ENCODE assay signal across 27 cellular contexts in genomic region chr17:65092262-65092661, GRCh38. TPM values are rescaled to one million over a fixed set of nuclear protein-coding genes. Genes with fewer than 3 reads are reported as not detected.
DNase-seq lines count a peak whose midpoint lies in the region; ATAC-seq, FAIRE-seq and TF ChIP-seq lines count a peak whose summit lies in the region.
"Had no signal": no experiment of that assay in that cellular context is flagged by ENCODE, and none has a peak within 500 bp of the region (broad histone marks: within the 10 kb centered on the region; RNA-seq: fewer than 3 reads in every experiment).

No MANE protein-coding gene starts in this region.

- H4K20me1 ChIP-seq in HepG2 (ENCODE audit: insufficient read depth, low read length) = no peaks in the 10 kb centered on the region
- H4K20me1 ChIP-seq: BLaER1 had no signal

- ATAC-seq in HepG2 = no peak
- ATAC-seq in HG03565 (IDR thresholded peaks at IDR 0.05; ENCODE audit: unreplicated experiment) = no peak
- ATAC-seq: gastrocnemius medialis; lower lobe of right lung; stimulated activated naive CD8-positive, alpha-beta T cell treated with anti-CD3 and anti-CD28 coated beads, Interleukin-15, Interleukin-2, amounts not matched to agents 100 U/mL and 50 U/mL, for 24 hours had no signal

- TF ChIP-seq CTCF in liver (IDR thresholded peaks at IDR 0.05; ENCODE audit: low read depth, low read length, missing input control) (no peak), HepG2 (CRISPR knock-in tag; IDR thresholded peaks at IDR 0.05) (no peak), bronchial epithelial cell (IDR thresholded peaks at IDR 0.05; ENCODE audit: insufficient read depth, low read length, severe bottlenecking) (no peak)

- no peaks in the 10 kb centered on the region for H3K79me2 ChIP-seq in HepG2 (ENCODE audit: insufficient read depth, low read length)

- TF ChIP-seq RAD21 in liver (IDR thresholded peaks at IDR 0.05) (no peak), HepG2 (CRISPR knock-in tag; IDR thresholded peaks at IDR 0.05) (no peak)

- H3K4me3 ChIP-seq in liver (ENCODE audit: low read depth in 1 of 3, low read length in 3 of 3) (no peak overlapping the region), HepG2 (replicated peaks in 1 of 3; ENCODE audit: insufficient read depth in 1 of 3, low read depth in 2 of 3, low read length in 3 of 3) (no peak overlapping the region), bronchial epithelial cell (ENCODE audit: low read depth, low read length) (no peak overlapping the region)
- H3K4me3 ChIP-seq: BLaER1, gastrocnemius medialis, lower lobe of right lung, spleen, thyroid gland had no signal

- 30% methylated on average over 3 of the region's 3 CpGs for WGBS in liver
- 9% methylated on average over 3 of the region's 3 CpGs for WGBS in HepG2 (ENCODE audit: low lambda C conversion rate)

- H3K27me3 ChIP-seq in liver (ENCODE audit: control insufficient read depth in 4 of 4, insufficient read depth in 4 of 4, low read length in 3 of 4) = no peaks in the 10 kb centered on the region
- 0 out of 5 replicates have a peak, but pooled peaks cover 0 to 3% of the 10 kb centered on the region in 2 experiments for H3K27me3 ChIP-seq in HepG2 (ENCODE audit: control insufficient read depth in 1 of 2, insufficient read depth in 2 of 2, low read length in 2 of 2)
- no peaks in the 10 kb centered on the region for H3K27me3 ChIP-seq in bronchial epithelial cell (ENCODE audit: control insufficient read depth, insufficient read depth, low read length)
- H3K27me3 ChIP-seq: BLaER1, gastrocnemius medialis, spleen, thyroid gland had no signal

- no peak for TF ChIP-seq POLR2A in HepG2 (IDR thresholded peaks at IDR 0.05; ENCODE audit: insufficient read depth in 1 of 2, low read depth in 2 of 2, low read length in 2 of 2)

- H3K4me2 ChIP-seq in HepG2 (ENCODE audit: low read depth, low read length) = no peak overlapping the region
- H3K4me2 ChIP-seq: BLaER1, KMS-11 had no signal

- no peak for DNase-seq in HepG2 (ENCODE audit: low spot score)
- peak; percentile 55 for DNase-seq in bronchial epithelial cell (ENCODE audit: low read depth)
- DNase-seq in iris pigment epithelial cell (ENCODE audit: low read depth) = peak; percentile 39
- no peak for DNase-seq in OCI-M2 (lab: John Stamatoyannopoulos, UW; ENCODE audit: unreplicated experiment)
- DNase-seq in GM19239 (ENCODE audit: insufficient read length, low spot score) = no peak
- no peak for DNase-seq in SW 1271 (lab: John Stamatoyannopoulos, UW)
- DNase-seq: activated CD4-positive, alpha-beta T cell treated with anti-CD3 and anti-CD28 coated beads, Interleukin-2, amount 50 U/mL, for 4 hours; dermis blood vessel endothelial cell; EL; gastrocnemius medialis; H9; hypothalamus; lower lobe of right lung; NCI-H1048; NCI-H187; NCI-H69; spleen; stimulated activated CD4-positive, alpha-beta T cell treated with anti-CD3 and anti-CD28 coated beads, Interleukin-4, amount 100 ng/mL, for 1 hour; stimulated activated naive CD8-positive, alpha-beta T cell treated with anti-CD3 and anti-CD28 coated beads, Interleukin-15, Interleukin-2, amounts not matched to agents 100 U/mL and 50 U/mL, for 24 hours; thyroid gland had no signal

- in situ Hi-C loops in HepG2 (cut with HindIII; ENCODE audit: extremely low pct_ligation_motif_present, low pct_unique_long_range_greater_than_20kb) = no loop called here

- FAIRE-seq in HepG2 (lab: Jason Lieb, UNC) = no peak
- FAIRE-seq in bronchial epithelial cell (lab: Jason Lieb, UNC) = no peak
- no peak for FAIRE-seq in GM19239 (lab: Jason Lieb, UNC)
- FAIRE-seq: islet of Langerhans had no signal

- no peak for TF ChIP-seq EP300 in HepG2 (IDR thresholded peaks at IDR 0.05; ENCODE audit: low read depth in 2 of 2, low read length in 2 of 2)
- TF ChIP-seq EP300 in HepG2 (CRISPR knock-in tag; IDR thresholded peaks at IDR 0.05; ENCODE audit: borderline replicate concordance) = no peak

- CTCF ChIA-PET in HepG2 (lab: Yijun Ruan, JAX; ENCODE audit: low intra/inter-chr PET ratio, low total read pairs) = no interaction called here

- H3K27ac ChIP-seq in liver (ENCODE audit: low read depth in 1 of 2, low read length in 2 of 2) (no peak overlapping the region), HepG2 (ENCODE audit: extremely low read length, insufficient read depth, low read length) (no peak overlapping the region)
- H3K27ac ChIP-seq: 22Rv1, BLaER1, gastrocnemius medialis, KMS-11, lower lobe of right lung, neutrophil, spleen, thyroid gland had no signal

- H3K36me3 ChIP-seq in liver (ENCODE audit: control insufficient read depth in 4 of 4, insufficient read depth in 3 of 4, low read depth in 1 of 4, low read length in 3 of 4) (no peaks in the 10 kb centered on the region), HepG2 (replicated peaks in 1 of 2; ENCODE audit: control insufficient read depth in 1 of 2, insufficient read depth in 2 of 2, low read length in 2 of 2) (no peaks in the 10 kb centered on the region), bronchial epithelial cell (ENCODE audit: control insufficient read depth, insufficient read depth, low read length) (no peaks in the 10 kb centered on the region)
- H3K36me3 ChIP-seq: BLaER1, gastrocnemius medialis, lower lobe of right lung, neutrophil, spleen, thyroid gland had no signal

- POLR2A ChIA-PET in HepG2 (lab: Yijun Ruan, JAX) = no interaction called here

- intact Hi-C loops in HepG2 (cut with micrococcal nuclease; ENCODE audit: unreplicated experiment) = no loop called here

- BruUV-seq in HepG2 (replicated peaks; lab: Mats Ljungman, UMichigan) = no TSS peak

- H3K4me1 ChIP-seq in liver (ENCODE audit: control insufficient read depth in 4 of 4, insufficient read depth in 4 of 4, low read length in 3 of 4) (peaks cover 0 to 5% (median 0%) of the 10 kb centered on the region in 4 donors), HepG2 (ENCODE audit: insufficient read depth, low read length) (peaks cover 8% of the 10 kb centered on the region)
- H3K4me1 ChIP-seq: BLaER1, gastrocnemius medialis, lower lobe of right lung, spleen, thyroid gland had no signal

- H2AFZ ChIP-seq in HepG2 (ENCODE audit: low read length) = no peak overlapping the region

- no peak overlapping the region for H3K9ac ChIP-seq in liver (ENCODE audit: low read depth in 1 of 2, low read length in 2 of 2)
- H3K9ac ChIP-seq in HepG2 (ENCODE audit: insufficient read depth, low read depth, low read length) = no peak overlapping the region
- H3K9ac ChIP-seq: BLaER1, KMS-11 had no signal

- H3K9me3 ChIP-seq in liver (ENCODE audit: control insufficient read depth in 4 of 4, low read length in 3 of 4) (no peaks in the 10 kb centered on the region), HepG2 (ENCODE audit: low read length) (no peaks in the 10 kb centered on the region)
- H3K9me3 ChIP-seq: BLaER1, gastrocnemius medialis, lower lobe of right lung, neutrophil, spleen, thyroid gland had no signal

RNA-seq across cellular contexts. Expression of gene GNA13, which starts 35.7 kb away (rescaled TPM):
- total RNA-seq in liver = 10 to 100 TPM; 26.5 to 40.5 TPM
- 1 to 10 TPM; 7.6 to 8.8 TPM for polyA plus RNA-seq in liver
- total RNA-seq in HepG2 (2016; rRNA removed; fragmentation: Illumina TruSeq; extraction: Trizol) = 22.9 and 45.8 TPM in 2 replicates
- 8.3 and 10.6 TPM in 2 replicates for total RNA-seq in HepG2 (2016; cell fraction: cytosol; rRNA removed; fragmentation: Illumina TruSeq; extraction: Trizol; ENCODE audit: low read depth)
- total RNA-seq in HepG2 (2016; cell fraction: insoluble cytoplasmic fraction; rRNA removed; fragmentation: Illumina TruSeq; extraction: Trizol) = 22.8 and 43.0 TPM in 2 replicates
- 30.7 and 34.7 TPM in 2 replicates for total RNA-seq in HepG2 (2016; cell fraction: membrane; rRNA removed; fragmentation: Illumina TruSeq; extraction: Trizol)
- 21.1 and 24.0 TPM in 2 replicates for total RNA-seq in HepG2 (2016; cell fraction: nucleus; rRNA removed; fragmentation: Illumina TruSeq; extraction: Trizol)
- polyA plus RNA-seq in HepG2 (2011; rRNA removed) = 23.7 and 31.0 TPM in 2 replicates
- polyA plus RNA-seq in HepG2 (2011; cell fraction: cytosol; rRNA removed) = 13.2 and 21.5 TPM in 2 replicates
- polyA plus RNA-seq in HepG2 (2011; cell fraction: nucleus; rRNA removed) = 10.2 and 12.4 TPM in 2 replicates
- 26.8 and 27.3 TPM in 2 replicates for polyA plus RNA-seq in HepG2 (2012)
- 3.4 and 3.6 TPM in 2 replicates for polyA plus RNA-seq in HepG2 (2016; cell fraction: cytosol; fragmentation: Illumina TruSeq; extraction: Trizol; ENCODE audit: low read depth)
- 41.0 and 43.8 TPM in 2 replicates for polyA plus RNA-seq in HepG2 (2016; cell fraction: insoluble cytoplasmic fraction; fragmentation: Illumina TruSeq; extraction: Trizol; ENCODE audit: low read depth)
- polyA plus RNA-seq in HepG2 (2016; cell fraction: membrane; fragmentation: Illumina TruSeq; extraction: Trizol; ENCODE audit: low read depth) = 18.5 and 20.3 TPM in 2 replicates
- polyA plus RNA-seq in HepG2 (2016; cell fraction: nucleus; fragmentation: Illumina TruSeq; extraction: Trizol; ENCODE audit: insufficient read depth, low read depth) = 24.4 and 25.6 TPM in 2 replicates
- polyA minus RNA-seq in HepG2 (2011; rRNA and poly(A)+ RNA removed; ENCODE audit: low replicate concordance) = 21.9 and 29.7 TPM in 2 replicates
- polyA minus RNA-seq in HepG2 (2011; cell fraction: cytosol; rRNA and poly(A)+ RNA removed) = 37.8 and 38.8 TPM in 2 replicates
- polyA minus RNA-seq in HepG2 (2011; cell fraction: nucleus; rRNA and poly(A)+ RNA removed) = 37.3 and 39.9 TPM in 2 replicates
- 37.5 and 51.6 TPM in 2 replicates for total RNA-seq in bronchial epithelial cell

RNA-seq across cellular contexts. Expression of gene RGS9, which starts 44.9 kb away (rescaled TPM):
- total RNA-seq in liver = 1 to 10 TPM; 1.6 to 2.7 TPM
- 1 to 10 TPM; 1.0 to 4.0 TPM for polyA plus RNA-seq in liver
- 0.44 and 0.66 TPM in 2 replicates for total RNA-seq in HepG2 (2016; rRNA removed; fragmentation: Illumina TruSeq; extraction: Trizol)
- 0.62 and 2.1 TPM in 2 replicates for total RNA-seq in HepG2 (2016; cell fraction: cytosol; rRNA removed; fragmentation: Illumina TruSeq; extraction: Trizol; ENCODE audit: low read depth)
- 0.13 and 0.37 TPM in 2 replicates for total RNA-seq in HepG2 (2016; cell fraction: insoluble cytoplasmic fraction; rRNA removed; fragmentation: Illumina TruSeq; extraction: Trizol)
- total RNA-seq in HepG2 (2016; cell fraction: membrane; rRNA removed; fragmentation: Illumina TruSeq; extraction: Trizol) = 1.5 and 2.3 TPM in 2 replicates
- total RNA-seq in HepG2 (2016; cell fraction: nucleus; rRNA removed; fragmentation: Illumina TruSeq; extraction: Trizol) = not detected in 2 replicates
- 0.43 and 0.74 TPM in 2 replicates for polyA plus RNA-seq in HepG2 (2011; rRNA removed)
- 0.22 and 0.24 TPM in 2 replicates for polyA plus RNA-seq in HepG2 (2011; cell fraction: cytosol; rRNA removed)
- 0.06 and 0.10 TPM in 2 replicates for polyA plus RNA-seq in HepG2 (2011; cell fraction: nucleus; rRNA removed)
- 0.47 and 0.65 TPM in 2 replicates for polyA plus RNA-seq in HepG2 (2012)
- polyA plus RNA-seq in HepG2 (2016; cell fraction: cytosol; fragmentation: Illumina TruSeq; extraction: Trizol; ENCODE audit: low read depth) = 1.7 and 2.2 TPM in 2 replicates
- 0.62 and 0.74 TPM in 2 replicates for polyA plus RNA-seq in HepG2 (2016; cell fraction: insoluble cytoplasmic fraction; fragmentation: Illumina TruSeq; extraction: Trizol; ENCODE audit: low read depth)
- 1.2 and 1.8 TPM in 2 replicates for polyA plus RNA-seq in HepG2 (2016; cell fraction: membrane; fragmentation: Illumina TruSeq; extraction: Trizol; ENCODE audit: low read depth)
- polyA plus RNA-seq in HepG2 (2016; cell fraction: nucleus; fragmentation: Illumina TruSeq; extraction: Trizol; ENCODE audit: insufficient read depth, low read depth) = 0.29 and 0.72 TPM in 2 replicates
- 0.20 and 0.23 TPM in 2 replicates for polyA minus RNA-seq in HepG2 (2011; rRNA and poly(A)+ RNA removed; ENCODE audit: low replicate concordance)
- not detected in 2 replicates for polyA minus RNA-seq in HepG2 (2011; cell fraction: cytosol; rRNA and poly(A)+ RNA removed)
- polyA minus RNA-seq in HepG2 (2011; cell fraction: nucleus; rRNA and poly(A)+ RNA removed) = 0.13 TPM in 1 of 2 replicates, not detected in the other
- total RNA-seq in bronchial epithelial cell = 0.90 and 1.1 TPM in 2 replicates

Comparison
In these comparisons a context has a peak if more than half of its experiments do, and no peak if none do; other contexts are left out.
1. DNase-seq: peak in bronchial epithelial cell (single experiment) and iris pigment epithelial cell (single experiment); none in HepG2 (single experiment), OCI-M2 (single experiment), GM19239 (single experiment) and SW 1271 (0 of 2).